In genomic region chr19:46737275-46737654, GRCh38 we compare ENCODE assay signal across 17 cellular contexts. TPM values are rescaled to one million over a fixed set of nuclear protein-coding genes. Genes with fewer than 3 reads are reported as not detected.
A peak's percentile ranks its signal among the peaks of the same experiment; 100 is the strongest.
DNase-seq lines count a peak whose midpoint lies in the region; ATAC-seq and TF ChIP-seq lines count a peak whose summit lies in the region.
"Had no signal": no experiment of that assay in that cellular context is flagged by ENCODE, and none has a peak within 500 bp of the region (broad histone marks: within the 10 kb centered on the region; RNA-seq: fewer than 3 reads in every experiment).

No MANE protein-coding gene starts in this region.

- H3K4me2 ChIP-seq in GM23338 = no peak overlapping the region

- ATAC-seq in GM23338 = no peak

- peaks cover 77% of the 10 kb centered on the region for H3K79me2 ChIP-seq in GM23338 (replicated peaks; ENCODE audit: insufficient read depth)

- TF ChIP-seq CTCF in GM23338 (conservative IDR thresholded peaks at IDR 0.05; ENCODE audit: low read depth in 2 of 2) = no peak
- no peak for TF ChIP-seq CTCF in neutrophil (IDR thresholded peaks at IDR 0.05)
- no peak for TF ChIP-seq CTCF in glutamatergic neuron (IDR thresholded peaks at IDR 0.05; ENCODE audit: partially characterized antibody, unreplicated experiment)

- H3K36me3 Mint-ChIP-seq in GM23338 (ENCODE audit: low read depth) (peaks cover 66% of the 10 kb centered on the region), glutamatergic neuron (ENCODE audit: unreplicated experiment) (no peaks in the 10 kb centered on the region)
- H3K36me3 Mint-ChIP-seq in dendritic cell treated with granulocyte-macrophage colony-stimulating factor and Interleukin-4, amounts not matched to agents 40 ng/mL and 50 ng/mL, for 4 days (ENCODE audit: low read depth) = peaks cover 82% of the 10 kb centered on the region

- H3K9me3 ChIP-seq in neutrophil = no peaks in the 10 kb centered on the region
- H3K9me3 ChIP-seq: testis had no signal

- H3K27ac Mint-ChIP-seq in GM23338 (no peak overlapping the region), glutamatergic neuron (ENCODE audit: unreplicated experiment) (no peak overlapping the region)
- peak overlapping the region; percentile 52 for H3K27ac Mint-ChIP-seq in dendritic cell treated with granulocyte-macrophage colony-stimulating factor and Interleukin-4, amounts not matched to agents 40 ng/mL and 50 ng/mL, for 4 days
- H3K27ac Mint-ChIP-seq: activated naive CD4-positive, alpha-beta T cell treated with anti-CD3 and anti-CD28 coated beads, Interleukin-2, amount 50 U/mL, for 24 hours; endodermal cell had no signal

- no peak overlapping the region for H3K4me3 ChIP-seq in GM23338
- H3K4me3 ChIP-seq in neutrophil (ENCODE audit: low read depth in 1 of 2, low read length in 1 of 2) = no peak overlapping the region
- H3K4me3 ChIP-seq: lung, testis had no signal

- no peak for DNase-seq in GM23338 (ENCODE audit: low spot score)
- peak; percentile 79 for DNase-seq in OCI-M2 (lab: John Stamatoyannopoulos, UW; ENCODE audit: unreplicated experiment)
- no peak for DNase-seq in EL
- DNase-seq in iPS-NIHi7 (ENCODE audit: extremely low spot score) = no peak
- DNase-seq in activated T-cell treated with anti-CD3 and anti-CD28 coated beads, Interleukin-2, amount 50 U/mL, for 1 hour = no peak
- DNase-seq in glutamatergic neuron = no peak
- DNase-seq: DMS 273 treated with DMSO at 0.1 percent for 48 hours, endodermal cell, naive B cell, NCI-H1105, NCI-H510A treated with DMSO at 0.1 percent for 48 hours, T1000 had no signal

- H3K27me3 ChIP-seq in GM23338 (ENCODE audit: insufficient read depth) (no peaks in the 10 kb centered on the region), neutrophil (no peaks in the 10 kb centered on the region)
- H3K27me3 ChIP-seq: testis had no signal

- no peak overlapping the region for H2AFZ ChIP-seq in GM23338

- H3K9me3 Mint-ChIP-seq in GM23338 (no peaks in the 10 kb centered on the region; the same call in 2 of the 3 replicates), glutamatergic neuron (ENCODE audit: unreplicated experiment) (no peaks in the 10 kb centered on the region)
- H3K9me3 Mint-ChIP-seq in dendritic cell treated with granulocyte-macrophage colony-stimulating factor and Interleukin-4, amounts not matched to agents 40 ng/mL and 50 ng/mL, for 4 days = no peaks in the 10 kb centered on the region
- H3K9me3 Mint-ChIP-seq: activated naive CD4-positive, alpha-beta T cell treated with anti-CD3 and anti-CD28 coated beads, Interleukin-2, amount 50 U/mL, for 24 hours; endodermal cell; naive B cell had no signal

- peaks cover 32% of the 10 kb centered on the region for H3K36me3 ChIP-seq in GM23338 (ENCODE audit: insufficient read depth)
- H3K36me3 ChIP-seq in neutrophil = peaks cover 60% of the 10 kb centered on the region

- H3K27ac ChIP-seq in GM23338 (ENCODE audit: low read depth) = 0 out of 2 replicates have a peak overlapping the region, but pooled peaks have one; percentile 32
- peak overlapping the region; percentile 50 for H3K27ac ChIP-seq in neutrophil

- H3K27me3 Mint-ChIP-seq in GM23338 (ENCODE audit: insufficient read depth, low read depth, poor library complexity) (peaks cover 9% of the 10 kb centered on the region), glutamatergic neuron (ENCODE audit: unreplicated experiment) (peaks cover 2% of the 10 kb centered on the region)
- H3K27me3 Mint-ChIP-seq in dendritic cell treated with granulocyte-macrophage colony-stimulating factor and Interleukin-4, amounts not matched to agents 40 ng/mL and 50 ng/mL, for 4 days = no peaks in the 10 kb centered on the region
- H3K27me3 Mint-ChIP-seq: activated naive CD4-positive, alpha-beta T cell treated with anti-CD3 and anti-CD28 coated beads, Interleukin-2, amount 50 U/mL, for 24 hours; naive B cell had no signal

- intact Hi-C loops in dendritic cell treated with granulocyte-macrophage colony-stimulating factor and Interleukin-4, amounts not matched to agents 40 ng/mL and 50 ng/mL, for 4 days (cut with micrococcal nuclease) = no loop called here

- peaks cover 55% of the 10 kb centered on the region; the same call in 1 of the 2 replicates for H4K20me1 ChIP-seq in GM23338 (replicated peaks; ENCODE audit: insufficient read depth)

- H3K4me3 Mint-ChIP-seq in GM23338 (no peak overlapping the region), glutamatergic neuron (ENCODE audit: unreplicated experiment) (no peak overlapping the region)
- no peak overlapping the region for H3K4me3 Mint-ChIP-seq in dendritic cell treated with granulocyte-macrophage colony-stimulating factor and Interleukin-4, amounts not matched to agents 40 ng/mL and 50 ng/mL, for 4 days
- H3K4me3 Mint-ChIP-seq: activated naive CD4-positive, alpha-beta T cell treated with anti-CD3 and anti-CD28 coated beads, Interleukin-2, amount 50 U/mL, for 24 hours; endodermal cell; naive B cell had no signal

- H3K4me1 ChIP-seq in GM23338 (ENCODE audit: insufficient read depth) (peaks cover 7% of the 10 kb centered on the region; the same call in 1 of the 2 replicates), neutrophil (ENCODE audit: control insufficient read depth in 1 of 2, insufficient read depth in 1 of 2, low read depth in 1 of 2, low read length in 1 of 2) (peaks cover 33 to 37% of the 10 kb centered on the region in 2 experiments)

- no peaks in the 10 kb centered on the region for H3K9me2 ChIP-seq in GM23338 (ENCODE audit: insufficient read depth)

- peaks cover 22% of the 10 kb centered on the region for H3K4me1 Mint-ChIP-seq in GM23338
- H3K4me1 Mint-ChIP-seq in dendritic cell treated with granulocyte-macrophage colony-stimulating factor and Interleukin-4, amounts not matched to agents 40 ng/mL and 50 ng/mL, for 4 days (ENCODE audit: low read depth) = peaks cover 81% of the 10 kb centered on the region
- peaks cover 18% of the 10 kb centered on the region for H3K4me1 Mint-ChIP-seq in glutamatergic neuron (ENCODE audit: low read depth, unreplicated experiment)

- H3F3A ChIP-seq in GM23338 (replicated peaks; ENCODE audit: low read depth) = no peaks in the 10 kb centered on the region

TF ChIP-seq in GM23338, 12 proteins besides CTCF, POLR2A, EP300 and RAD21:
- TF ChIP-seq EZH2 (IDR thresholded peaks at IDR 0.05; ENCODE audit: low read depth, unreplicated experiment) = no peak

RNA-seq across cellular contexts. Expression of gene FKRP, which starts 8.6 kb away (rescaled TPM):
- total RNA-seq in GM23338 (2014; rRNA removed; shearing (Covaris generic)) = 25.5 and 31.9 TPM in 2 replicates
- polyA plus RNA-seq in GM23338 (2016; fragmentation: Nextera tagmentation; extraction: Ambion mirVana) = 8.9 and 11.5 TPM in 2 replicates
- total RNA-seq in glutamatergic neuron (ENCODE audit: unreplicated experiment) = 46.6 TPM

RNA-seq across cellular contexts. Expression of gene STRN4, which starts 9.0 kb away (rescaled TPM):
- total RNA-seq in GM23338 (2014; rRNA removed; shearing (Covaris generic)) = 131 and 140 TPM in 2 replicates
- polyA plus RNA-seq in GM23338 (2016; fragmentation: Nextera tagmentation; extraction: Ambion mirVana) = 58.0 and 62.1 TPM in 2 replicates
- 117 TPM for total RNA-seq in glutamatergic neuron (ENCODE audit: unreplicated experiment)

RNA-seq across cellular contexts. Expression of gene PRKD2, which starts 20.4 kb away (rescaled TPM):
- total RNA-seq in GM23338 (2014; rRNA removed; shearing (Covaris generic)) = 66.6 and 68.0 TPM in 2 replicates
- 53.8 and 53.9 TPM in 2 replicates for polyA plus RNA-seq in GM23338 (2016; fragmentation: Nextera tagmentation; extraction: Ambion mirVana)
- total RNA-seq in glutamatergic neuron (ENCODE audit: unreplicated experiment) = 54.7 TPM

RNA-seq across cellular contexts. Expression of gene SLC1A5, which starts 51.1 kb away (rescaled TPM):
- total RNA-seq in GM23338 (2014; rRNA removed; shearing (Covaris generic)) = 249 and 272 TPM in 2 replicates
- polyA plus RNA-seq in GM23338 (2016; fragmentation: Nextera tagmentation; extraction: Ambion mirVana) = 103 and 109 TPM in 2 replicates
- total RNA-seq in glutamatergic neuron (ENCODE audit: unreplicated experiment) = 35.4 TPM
